27 cellular contexts compared by ENCODE assay signal in genomic region chr16:66843191-66843590, GRCh38. TPM values are rescaled to one million over a fixed set of nuclear protein-coding genes. Genes with fewer than 3 reads are reported as not detected.
DNase-seq lines count a peak whose midpoint lies in the region; ATAC-seq, FAIRE-seq and TF ChIP-seq lines count a peak whose summit lies in the region.
"Had no signal": no experiment of that assay in that cellular context is flagged by ENCODE, and none has a peak within 500 bp of the region (broad histone marks: within the 10 kb centered on the region; RNA-seq: fewer than 3 reads in every experiment).

No MANE protein-coding gene starts in this region.

- no peaks in the 10 kb centered on the region for H3K79me2 ChIP-seq in K562 (ENCODE audit: control insufficient read depth, insufficient read depth, low read length)

- ATAC-seq in K562 (peak; percentile 28; the same call in 2 of the 3 replicates), GM19455 (IDR thresholded peaks at IDR 0.05; ENCODE audit: unreplicated experiment) (no peak)
- no peak for ATAC-seq in naive thymus-derived CD4-positive, alpha-beta T cell

- H3K9me3 ChIP-seq in Caco-2 (no peaks in the 10 kb centered on the region), K562 (replicated peaks; ENCODE audit: control insufficient read depth, insufficient read depth, low read depth, low read length) (no peaks in the 10 kb centered on the region)
- no peaks in the 10 kb centered on the region for H3K9me3 ChIP-seq in naive thymus-derived CD4-positive, alpha-beta T cell (ENCODE audit: control insufficient read depth in 2 of 3, low read length in 3 of 3)
- H3K9me3 ChIP-seq: HAP-1 had no signal

- H3K9me3 Mint-ChIP-seq in activated T-cell treated with anti-CD3 and anti-CD28 coated beads, Interleukin-2, amount 50 U/mL, for 24 hours: no peaks in the 10 kb centered on the region
- H3K9me3 Mint-ChIP-seq in Caco-2 (ENCODE audit: unreplicated experiment) (peaks cover 7% of the 10 kb centered on the region), nephron (peaks cover 9% of the 10 kb centered on the region)
- peaks cover 0 to 2% (median 0%) of the 10 kb centered on the region in 11 donors for H3K9me3 Mint-ChIP-seq in naive thymus-derived CD4-positive, alpha-beta T cell
- H3K9me3 Mint-ChIP-seq: activated CD4-positive, alpha-beta T cell treated with anti-CD3 and anti-CD28 coated beads, Interleukin-2, amount 10 ng/mL, durations not matched to agents 7 days and 5 days had no signal

- H3K9ac ChIP-seq in K562 (ENCODE audit: insufficient read depth in 1 of 2, low read depth in 2 of 2, low read length in 2 of 2): no peak overlapping the region
- H3K9ac ChIP-seq: BLaER1 treated with 17β-estradiol and CSF1 and Interleukin-3, amounts not matched to agents 10 nM and 100 nM had no signal

- H3K4me1 Mint-ChIP-seq in activated T-cell treated with anti-CD3 and anti-CD28 coated beads, Interleukin-2, amount 50 U/mL, for 24 hours (ENCODE audit: low read depth): peaks cover 12% of the 10 kb centered on the region
- H3K4me1 Mint-ChIP-seq in Caco-2 (ENCODE audit: low read depth, unreplicated experiment) (peaks cover 19% of the 10 kb centered on the region), nephron (peaks cover 12% of the 10 kb centered on the region)
- peaks cover 0 to 18% (median 5%) of the 10 kb centered on the region in 7 donors for H3K4me1 Mint-ChIP-seq in naive thymus-derived CD4-positive, alpha-beta T cell

- H3K4me2 ChIP-seq in K562 (ENCODE audit: insufficient read depth, low read length): no peak overlapping the region
- H3K4me2 ChIP-seq: BLaER1 treated with 17β-estradiol and CSF1 and Interleukin-3, amounts not matched to agents 10 nM and 100 nM had no signal

- no peak overlapping the region for H3K4me3 Mint-ChIP-seq in activated T-cell treated with anti-CD3 and anti-CD28 coated beads, Interleukin-2, amount 50 U/mL, for 24 hours
- peak overlapping the region; percentile 68 for H3K4me3 Mint-ChIP-seq in Caco-2 (ENCODE audit: unreplicated experiment)
- peak overlapping the region; percentile 79 to 81 (median 79) for H3K4me3 Mint-ChIP-seq in nephron
- H3K4me3 Mint-ChIP-seq in naive thymus-derived CD4-positive, alpha-beta T cell: peak overlapping the region in 3 of 10 donors; percentile 17 to 78 (median 61)

- H3K36me3 ChIP-seq in Caco-2 (ENCODE audit: control insufficient read depth, insufficient read depth, low read length): no peaks in the 10 kb centered on the region
- no peaks in the 10 kb centered on the region for H3K36me3 ChIP-seq in K562 (ENCODE audit: control insufficient read depth, insufficient read depth, low read length)
- no peaks in the 10 kb centered on the region for H3K36me3 ChIP-seq in naive thymus-derived CD4-positive, alpha-beta T cell (ENCODE audit: control insufficient read depth in 2 of 3, insufficient read depth in 3 of 3, low read length in 3 of 3)
- H3K36me3 ChIP-seq: BLaER1 treated with 17β-estradiol and CSF1 and Interleukin-3, amounts not matched to agents 10 nM and 100 nM; HAP-1; left ventricle myocardium inferior had no signal

- H3K4me3 ChIP-seq in Caco-2 (ENCODE audit: low read depth, low read length) (no peak overlapping the region), K562 (no peak overlapping the region)
- no peak overlapping the region for H3K4me3 ChIP-seq in naive thymus-derived CD4-positive, alpha-beta T cell (ENCODE audit: low read length)
- H3K4me3 ChIP-seq: BLaER1 treated with 17β-estradiol and CSF1 and Interleukin-3, amounts not matched to agents 10 nM and 100 nM; HAP-1; SK-N-MC had no signal

- no peaks in the 10 kb centered on the region for H3K9me1 ChIP-seq in K562 (ENCODE audit: control insufficient read depth, insufficient read depth, low read length)

- in situ Hi-C loops in K562 (cut with MboI): no loop called here

- WGBS in K562 (ENCODE audit: insufficient coverage, low coverage, missing lambda C conversion rate): 31% methylated on average over 2 of the region's 2 CpGs

- no peaks in the 10 kb centered on the region for H3K36me3 Mint-ChIP-seq in activated T-cell treated with anti-CD3 and anti-CD28 coated beads, Interleukin-2, amount 50 U/mL, for 24 hours (ENCODE audit: low read depth)
- no peaks in the 10 kb centered on the region for H3K36me3 Mint-ChIP-seq in Caco-2 (ENCODE audit: insufficient read depth, unreplicated experiment)
- no peaks in the 10 kb centered on the region for H3K36me3 Mint-ChIP-seq in nephron (ENCODE audit: low read depth)
- peaks cover 0 to 3% (median 0%) of the 10 kb centered on the region in 5 donors for H3K36me3 Mint-ChIP-seq in naive thymus-derived CD4-positive, alpha-beta T cell

- intact Hi-C loops in Caco-2 (cut with micrococcal nuclease; ENCODE audit: unreplicated experiment) (no loop called here), K562 (cut with micrococcal nuclease) (no loop called here)
- intact Hi-C loops in naive thymus-derived CD4-positive, alpha-beta T cell (cut with micrococcal nuclease): no loop called here

- TF ChIP-seq CTCF in Caco-2 (IDR thresholded peaks at IDR 0.05; ENCODE audit: insufficient read depth in 1 of 2, low read depth in 1 of 2, low read length in 1 of 2, severe bottlenecking in 1 of 2, unreplicated experiment in 1 of 2) (no peak), K562 (IDR thresholded peaks at IDR 0.05 in 2 of 3, conservative IDR thresholded peaks at IDR 0.05 in 1 of 3; ENCODE audit: insufficient read depth in 2 of 3, low read depth in 1 of 3, low read length in 3 of 3) (no peak), nephron (IDR thresholded peaks at IDR 0.05; ENCODE audit: unreplicated experiment in 3 of 3) (no peak)

- no peak for TF ChIP-seq RAD21 in K562 (CRISPR knock-in tag; conservative IDR thresholded peaks at IDR 0.05 in 1 of 2, IDR thresholded peaks at IDR 0.05 in 1 of 2)

- BruUV-seq in Caco-2 (replicated peaks; lab: Mats Ljungman, UMichigan) (no TSS peak), K562 (replicated peaks; lab: Mats Ljungman, UMichigan) (no TSS peak)

- DNase-seq in activated T-cell treated with anti-CD3 and anti-CD28 coated beads, Interleukin-2, amount 50 U/mL, for 24 hours: peak; percentile 13
- DNase-seq in activated T-cell treated with anti-CD3 and anti-CD28 coated beads, Interleukin-2, amount 50 U/mL, for 1 hour: no peak
- no peak for DNase-seq in Caco-2
- DNase-seq in K562 (ENCODE audit: extremely low read depth in 1 of 4, low spot score in 3 of 4): no peak
- DNase-seq in naive thymus-derived CD4-positive, alpha-beta T cell: no peak
- no peak for DNase-seq in Ammon's horn (ENCODE audit: low spot score)
- DNase-seq: activated CD4-positive, alpha-beta T cell treated with anti-CD3 and anti-CD28 coated beads, Interleukin-2, amount 10 ng/mL, durations not matched to agents 7 days and 5 days; caudate nucleus; dermis blood vessel endothelial cell; left ventricle myocardium inferior; NCI-H1930; NCI-H2227 treated with DMSO at 0.1 percent for 48 hours; NCI-H748 treated with DMSO at 0.1 percent for 48 hours; psoas muscle had no signal

- 0 out of 2 replicates have a peak, but pooled peaks cover 4% of the 10 kb centered on the region for H4K20me1 ChIP-seq in K562 (replicated peaks; ENCODE audit: control insufficient read depth, insufficient read depth, low read length)

- CTCF ChIA-PET in Caco-2 (lab: Charles Lee) (interaction anchor here (0.6 to 3.4 kb wide), 4 partner anchors 13 to 25 kb away, joined by 3 to 26 read pairs (median 8); partner anchors contain the start of gene NAE1), K562 (lab: Yijun Ruan, JAX; ENCODE audit: low intra/inter-chr PET ratio) (no interaction called here)
- CTCF ChIA-PET in naive thymus-derived CD4-positive, alpha-beta T cell (lab: Charles Lee): no interaction called here

- no peak overlapping the region for H3K27ac Mint-ChIP-seq in activated T-cell treated with anti-CD3 and anti-CD28 coated beads, Interleukin-2, amount 50 U/mL, for 24 hours
- no peak overlapping the region for H3K27ac Mint-ChIP-seq in Caco-2 (ENCODE audit: unreplicated experiment)
- H3K27ac Mint-ChIP-seq in nephron: no peak overlapping the region
- H3K27ac Mint-ChIP-seq in naive thymus-derived CD4-positive, alpha-beta T cell: no peak overlapping the region
- H3K27ac Mint-ChIP-seq: activated CD4-positive, alpha-beta T cell treated with anti-CD3 and anti-CD28 coated beads, Interleukin-2, amount 10 ng/mL, durations not matched to agents 7 days and 5 days; T-helper 1 cell treated with Interleukin-12 subunit alpha and Interleukin-12 subunit beta and Interleukin-4 antibody, amounts not matched to agents 30 μg/mL and 1 μg/mL, for 36 hours had no signal

- POLR2A ChIA-PET in Caco-2 (lab: Charles Lee): no interaction called here
- POLR2A ChIA-PET in K562 (lab: Yijun Ruan, JAX): interaction anchor here (0.6 to 1.5 kb wide), 5 partner anchors 9 to 30 kb away, joined by 3 to 6 read pairs (median 3); partner anchors contain the start of gene NAE1
- POLR2A ChIA-PET in naive thymus-derived CD4-positive, alpha-beta T cell (lab: Charles Lee): interaction anchor here (1.0 kb wide), 1 partner anchor 13 kb away, joined by 3 read pairs; no protein-coding TSS in a partner anchor

- no peaks in the 10 kb centered on the region; the same call in 1 of the 2 replicates for H3K27me3 ChIP-seq in Caco-2 (replicated peaks; ENCODE audit: control insufficient read depth, insufficient read depth, low read length)
- H3K27me3 ChIP-seq in K562 (ENCODE audit: control insufficient read depth in 2 of 2, insufficient read depth in 2 of 2, low read length in 2 of 2): peaks cover 18 to 20% of the 10 kb centered on the region in 2 experiments; a peak in 4 of 5 replicates
- no peaks in the 10 kb centered on the region for H3K27me3 ChIP-seq in naive thymus-derived CD4-positive, alpha-beta T cell (ENCODE audit: control insufficient read depth in 2 of 2, insufficient read depth in 2 of 2, low read length in 2 of 2)

- TF ChIP-seq EP300 in K562 (IDR thresholded peaks at IDR 0.05; ENCODE audit: low read length): no peak

- TF ChIP-seq POLR2A in K562 (conservative IDR thresholded peaks at IDR 0.05): no peak

- no peak for FAIRE-seq in K562 (lab: Jason Lieb, UNC)
- FAIRE-seq: D721Med, endometrium, GM12891 had no signal

- H3K4me1 ChIP-seq in Caco-2 (peaks cover 19% of the 10 kb centered on the region), K562 (replicated peaks in 1 of 2; ENCODE audit: control insufficient read depth in 2 of 2, insufficient read depth in 2 of 2, low read length in 2 of 2) (peaks cover 4 to 18% of the 10 kb centered on the region in 2 experiments; a peak in 2 of 5 replicates)
- peaks cover 0 to 4% of the 10 kb centered on the region in 2 donors for H3K4me1 ChIP-seq in naive thymus-derived CD4-positive, alpha-beta T cell (ENCODE audit: control insufficient read depth in 2 of 2, insufficient read depth in 2 of 2, low read length in 2 of 2)
- H3K4me1 ChIP-seq: HAP-1 had no signal

- no peak overlapping the region for H3K27ac ChIP-seq in K562 (ENCODE audit: extremely low read depth, low read depth, low read length)
- no peak overlapping the region for H3K27ac ChIP-seq in naive thymus-derived CD4-positive, alpha-beta T cell (ENCODE audit: low read depth, low read length)
- H3K27ac ChIP-seq: BLaER1 treated with 17β-estradiol and CSF1 and Interleukin-3, amounts not matched to agents 10 nM and 100 nM; left ventricle myocardium inferior; psoas muscle; RWPE1; SK-N-MC had no signal

- H2AFZ ChIP-seq in K562 (ENCODE audit: low read depth, low read length): no peak overlapping the region; the same call in 1 of the 2 replicates

- peaks cover 60% of the 10 kb centered on the region for H3K27me3 Mint-ChIP-seq in activated T-cell treated with anti-CD3 and anti-CD28 coated beads, Interleukin-2, amount 50 U/mL, for 24 hours
- H3K27me3 Mint-ChIP-seq in Caco-2 (ENCODE audit: insufficient read depth, unreplicated experiment) (peaks cover 13% of the 10 kb centered on the region), nephron (ENCODE audit: low read depth) (peaks cover 90% of the 10 kb centered on the region)
- H3K27me3 Mint-ChIP-seq in naive thymus-derived CD4-positive, alpha-beta T cell: peaks cover 35 to 64% (median 42%) of the 10 kb centered on the region in 5 donors

RNA-seq across cellular contexts. Expression of gene CA7, which starts 1.0 kb away (rescaled TPM):
- total RNA-seq in Caco-2 (2022): 0.35 and 0.68 TPM in 2 replicates
- not detected in 2 replicates for total RNA-seq in K562 (2011; cell fraction: chromatin; rRNA removed; ENCODE audit: low replicate concordance)
- total RNA-seq in K562 (2011; cell fraction: nucleolus; rRNA removed): not detected in 2 replicates
- not detected in 2 replicates for total RNA-seq in K562 (2011; cell fraction: nucleoplasm; rRNA removed)
- total RNA-seq in K562 (2014; rRNA removed): 0.24 TPM in 1 of 2 replicates, not detected in the other
- total RNA-seq in K562 (2014; rRNA removed; fragmentation: Illumina TruSeq; extraction: Trizol): not detected in 2 replicates
- not detected in 2 replicates for total RNA-seq in K562 (2015; rRNA removed; fragmentation: Illumina TruSeq; extraction: Trizol)
- total RNA-seq in K562 (2021): not detected in 2 replicates
- polyA plus RNA-seq in K562 (2011; rRNA removed): 0.06 TPM in 1 of 2 replicates, not detected in the other
- 0.10 and 0.60 TPM in 2 replicates for polyA plus RNA-seq in K562 (2011; cell fraction: cytosol; rRNA removed)
- polyA plus RNA-seq in K562 (2011; cell fraction: nucleus; rRNA removed): 0.13 TPM in 1 of 2 replicates, not detected in the other
- polyA plus RNA-seq in K562 (2012): 0.08 and 0.09 TPM in 2 replicates
- 0.07 TPM in 1 of 2 replicates, not detected in the other for polyA plus RNA-seq in K562 (2014; fragmentation: Illumina TruSeq; extraction: Trizol)
- polyA plus RNA-seq in K562 (2014; fragmentation: Nextera tagmentation; extraction: Ambion mirVana): under 1 TPM in 1 of 2 experiments, not detected in 1; 0.03 TPM
- polyA plus RNA-seq in K562 (2014; rRNA removed): 0.05 TPM in 1 of 2 replicates, not detected in the other
- polyA minus RNA-seq in K562 (2011; rRNA and poly(A)+ RNA removed): 0.21 TPM in 1 of 2 replicates, not detected in the other
- polyA minus RNA-seq in K562 (2011; cell fraction: cytosol; rRNA and poly(A)+ RNA removed): not detected in 2 replicates
- polyA minus RNA-seq in K562 (2011; cell fraction: nucleus; rRNA and poly(A)+ RNA removed): not detected in 2 replicates
- not detected for total RNA-seq in naive thymus-derived CD4-positive, alpha-beta T cell
- polyA plus RNA-seq in naive thymus-derived CD4-positive, alpha-beta T cell: not detected
- total RNA-seq: A673; activated CD4-positive, alpha-beta T cell treated with anti-CD3 and anti-CD28 coated beads, Interleukin-2, amount 10 ng/mL, durations not matched to agents 7 days and 5 days; Daoy; dermis blood vessel endothelial cell; left ventricle myocardium inferior; psoas muscle; ureter had no signal

RNA-seq across cellular contexts. Expression of gene NAE1, which starts 12.4 kb away (rescaled TPM):
- total RNA-seq in Caco-2 (2022) (141 and 146 TPM in 2 replicates), K562 (2014; rRNA removed) (150 and 165 TPM in 2 replicates), K562 (2014; rRNA removed; fragmentation: Illumina TruSeq; extraction: Trizol) (230 and 259 TPM in 2 replicates), K562 (2015; rRNA removed; fragmentation: Illumina TruSeq; extraction: Trizol) (174 and 190 TPM in 2 replicates), K562 (2021) (167 and 172 TPM in 2 replicates)
- total RNA-seq in K562 (2011; cell fraction: chromatin; rRNA removed; ENCODE audit: low replicate concordance): 98.8 and 294 TPM in 2 replicates
- 65.5 and 71.3 TPM in 2 replicates for total RNA-seq in K562 (2011; cell fraction: nucleolus; rRNA removed)
- 135 and 180 TPM in 2 replicates for total RNA-seq in K562 (2011; cell fraction: nucleoplasm; rRNA removed)
- polyA plus RNA-seq in K562 (2011; rRNA removed) (233 and 294 TPM in 2 replicates), K562 (2014; fragmentation: Illumina TruSeq; extraction: Trizol) (164 and 203 TPM in 2 replicates), K562 (2014; fragmentation: Nextera tagmentation; extraction: Ambion mirVana) (100 to 1,000 TPM; 257 to 275 TPM), K562 (2014; rRNA removed) (235 and 238 TPM in 2 replicates)
- polyA plus RNA-seq in K562 (2011; cell fraction: cytosol; rRNA removed): 38.2 and 71.9 TPM in 2 replicates
- 83.1 and 206 TPM in 2 replicates for polyA plus RNA-seq in K562 (2011; cell fraction: nucleus; rRNA removed)
- 109 and 119 TPM in 2 replicates for polyA plus RNA-seq in K562 (2012)
- polyA minus RNA-seq in K562 (2011; rRNA and poly(A)+ RNA removed): 151 and 155 TPM in 2 replicates
- polyA minus RNA-seq in K562 (2011; cell fraction: cytosol; rRNA and poly(A)+ RNA removed): 37.3 and 65.9 TPM in 2 replicates
- 67.0 and 103 TPM in 2 replicates for polyA minus RNA-seq in K562 (2011; cell fraction: nucleus; rRNA and poly(A)+ RNA removed)
- total RNA-seq in naive thymus-derived CD4-positive, alpha-beta T cell: 10 to 100 TPM; 62.3 to 96.6 (median 90.7) TPM
- 100 to 1,000 TPM; 103 TPM for polyA plus RNA-seq in naive thymus-derived CD4-positive, alpha-beta T cell

RNA-seq across cellular contexts. Expression of gene PDP2, which starts 37.1 kb away (rescaled TPM):
- total RNA-seq in Caco-2 (2022) (37.7 and 44.4 TPM in 2 replicates), K562 (2014; rRNA removed) (5.5 and 6.7 TPM in 2 replicates), K562 (2014; rRNA removed; fragmentation: Illumina TruSeq; extraction: Trizol) (7.2 and 8.3 TPM in 2 replicates), K562 (2015; rRNA removed; fragmentation: Illumina TruSeq; extraction: Trizol) (5.8 and 6.7 TPM in 2 replicates), K562 (2021) (17.7 and 18.5 TPM in 2 replicates)
- 44.7 and 44.9 TPM in 2 replicates for total RNA-seq in K562 (2011; cell fraction: chromatin; rRNA removed; ENCODE audit: low replicate concordance)
- total RNA-seq in K562 (2011; cell fraction: nucleolus; rRNA removed): 21.3 and 22.0 TPM in 2 replicates
- 27.4 and 39.0 TPM in 2 replicates for total RNA-seq in K562 (2011; cell fraction: nucleoplasm; rRNA removed)
- polyA plus RNA-seq in K562 (2011; rRNA removed) (24.3 and 28.6 TPM in 2 replicates), K562 (2014; fragmentation: Illumina TruSeq; extraction: Trizol) (11.4 and 15.8 TPM in 2 replicates), K562 (2014; fragmentation: Nextera tagmentation; extraction: Ambion mirVana) (1 to 10 TPM; 2.5 to 4.2 TPM), K562 (2014; rRNA removed) (8.3 and 8.7 TPM in 2 replicates)
- polyA plus RNA-seq in K562 (2011; cell fraction: cytosol; rRNA removed): 13.0 and 18.7 TPM in 2 replicates
- 14.8 and 18.4 TPM in 2 replicates for polyA plus RNA-seq in K562 (2011; cell fraction: nucleus; rRNA removed)
- polyA plus RNA-seq in K562 (2012): 5.3 and 7.2 TPM in 2 replicates
- polyA minus RNA-seq in K562 (2011; rRNA and poly(A)+ RNA removed): 41.5 and 46.7 TPM in 2 replicates
- 15.2 and 19.5 TPM in 2 replicates for polyA minus RNA-seq in K562 (2011; cell fraction: cytosol; rRNA and poly(A)+ RNA removed)
- 10.0 and 16.6 TPM in 2 replicates for polyA minus RNA-seq in K562 (2011; cell fraction: nucleus; rRNA and poly(A)+ RNA removed)
- 10 to 100 TPM in 3 of 5 experiments, 1 to 10 TPM in 2; 4.5 to 24.0 (median 15.9) TPM for total RNA-seq in naive thymus-derived CD4-positive, alpha-beta T cell
- polyA plus RNA-seq in naive thymus-derived CD4-positive, alpha-beta T cell: 1 to 10 TPM; 1.6 to 2.6 TPM

RNA-seq across cellular contexts. Expression of gene TERB1, which starts 41.8 kb away (rescaled TPM):
- total RNA-seq in Caco-2 (2022): not detected in 2 replicates
- total RNA-seq in K562 (2011; cell fraction: chromatin; rRNA removed; ENCODE audit: low replicate concordance): not detected in 2 replicates
- total RNA-seq in K562 (2011; cell fraction: nucleolus; rRNA removed): not detected in 2 replicates
- total RNA-seq in K562 (2011; cell fraction: nucleoplasm; rRNA removed): not detected in 2 replicates
- not detected in 2 replicates for total RNA-seq in K562 (2014; rRNA removed)
- total RNA-seq in K562 (2014; rRNA removed; fragmentation: Illumina TruSeq; extraction: Trizol): not detected in 2 replicates
- total RNA-seq in K562 (2015; rRNA removed; fragmentation: Illumina TruSeq; extraction: Trizol): not detected in 2 replicates
- not detected in 2 replicates for total RNA-seq in K562 (2021)
- not detected in 2 replicates for polyA plus RNA-seq in K562 (2011; rRNA removed)
- polyA plus RNA-seq in K562 (2011; cell fraction: cytosol; rRNA removed): not detected in 2 replicates
- polyA plus RNA-seq in K562 (2011; cell fraction: nucleus; rRNA removed): 0.18 TPM in 1 of 2 replicates, not detected in the other
- not detected in 2 replicates for polyA plus RNA-seq in K562 (2012)
- polyA plus RNA-seq in K562 (2014; fragmentation: Illumina TruSeq; extraction: Trizol): not detected in 2 replicates
- polyA plus RNA-seq in K562 (2014; fragmentation: Nextera tagmentation; extraction: Ambion mirVana): not detected
- not detected in 2 replicates for polyA plus RNA-seq in K562 (2014; rRNA removed)
- polyA minus RNA-seq in K562 (2011; rRNA and poly(A)+ RNA removed): 0.30 TPM in 1 of 2 replicates, not detected in the other
- not detected in 2 replicates for polyA minus RNA-seq in K562 (2011; cell fraction: cytosol; rRNA and poly(A)+ RNA removed)
- polyA minus RNA-seq in K562 (2011; cell fraction: nucleus; rRNA and poly(A)+ RNA removed): not detected in 2 replicates
- total RNA-seq in naive thymus-derived CD4-positive, alpha-beta T cell: under 1 TPM in 4 of 5 experiments, not detected in 1; 0.16 to 0.83 (median 0.37) TPM
- not detected for polyA plus RNA-seq in naive thymus-derived CD4-positive, alpha-beta T cell
- total RNA-seq: A673, left ventricle myocardium inferior had no signal
- polyA plus RNA-seq: psoas muscle had no signal
